In the genomic region with DNA sequence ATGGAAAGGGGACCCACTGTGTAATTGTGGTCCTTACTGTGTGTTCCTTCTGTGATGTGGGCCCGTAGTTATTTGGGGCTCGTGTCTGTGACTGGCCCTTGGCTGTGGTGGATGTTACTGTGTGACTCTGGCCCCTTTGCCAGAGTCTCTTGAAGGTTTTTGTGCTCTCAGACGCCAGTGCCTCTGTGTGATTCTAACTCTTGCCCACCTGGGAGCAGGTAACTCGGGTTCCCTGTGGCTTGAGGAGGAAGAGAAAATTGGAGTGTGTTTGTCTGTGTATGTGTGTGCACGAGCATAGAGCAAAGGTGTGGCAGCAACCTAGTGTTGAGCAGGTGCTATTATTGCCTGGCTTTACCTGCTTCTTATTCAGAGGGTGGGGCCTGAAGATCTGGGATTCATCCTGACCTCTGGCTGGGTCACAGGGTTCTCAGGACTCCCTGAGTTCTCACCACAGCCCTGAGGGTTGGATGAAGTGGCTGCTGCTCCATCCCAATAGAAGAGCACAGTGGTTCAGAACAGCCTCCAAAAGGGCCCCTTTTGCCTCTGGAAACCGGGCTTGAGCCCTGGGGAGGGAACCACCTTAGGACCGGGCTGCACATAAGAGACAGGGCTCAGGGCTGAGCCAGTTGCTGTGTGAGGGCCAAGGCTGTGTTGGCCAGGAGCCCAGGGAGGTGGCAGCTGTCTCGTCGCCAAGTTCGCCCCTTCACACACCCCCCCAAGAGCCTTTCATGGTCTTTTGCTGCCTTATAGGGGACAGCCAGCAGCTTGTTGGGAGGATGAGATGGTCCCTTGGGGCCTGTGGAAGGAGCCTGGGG, we compare ENCODE assay signal across 1 cellular context.
TF ChIP-seq lines count a peak whose summit lies in the region.

No MANE protein-coding gene starts in this region.

TF ChIP-seq in H1, 55 proteins besides CTCF, POLR2A, EP300 and RAD21:
- TF ChIP-seq KDM4A (IDR thresholded peaks at IDR 0.05; ENCODE audit: low read depth, low read length, severe bottlenecking) (no peak), SP2 (IDR thresholded peaks at IDR 0.05; ENCODE audit: low read length) (no peak)
TF ChIP-seq in H1: peak in this region for 0.
